Comparison of ENCODE assay signal across 8 cellular contexts in the genomic region with DNA sequence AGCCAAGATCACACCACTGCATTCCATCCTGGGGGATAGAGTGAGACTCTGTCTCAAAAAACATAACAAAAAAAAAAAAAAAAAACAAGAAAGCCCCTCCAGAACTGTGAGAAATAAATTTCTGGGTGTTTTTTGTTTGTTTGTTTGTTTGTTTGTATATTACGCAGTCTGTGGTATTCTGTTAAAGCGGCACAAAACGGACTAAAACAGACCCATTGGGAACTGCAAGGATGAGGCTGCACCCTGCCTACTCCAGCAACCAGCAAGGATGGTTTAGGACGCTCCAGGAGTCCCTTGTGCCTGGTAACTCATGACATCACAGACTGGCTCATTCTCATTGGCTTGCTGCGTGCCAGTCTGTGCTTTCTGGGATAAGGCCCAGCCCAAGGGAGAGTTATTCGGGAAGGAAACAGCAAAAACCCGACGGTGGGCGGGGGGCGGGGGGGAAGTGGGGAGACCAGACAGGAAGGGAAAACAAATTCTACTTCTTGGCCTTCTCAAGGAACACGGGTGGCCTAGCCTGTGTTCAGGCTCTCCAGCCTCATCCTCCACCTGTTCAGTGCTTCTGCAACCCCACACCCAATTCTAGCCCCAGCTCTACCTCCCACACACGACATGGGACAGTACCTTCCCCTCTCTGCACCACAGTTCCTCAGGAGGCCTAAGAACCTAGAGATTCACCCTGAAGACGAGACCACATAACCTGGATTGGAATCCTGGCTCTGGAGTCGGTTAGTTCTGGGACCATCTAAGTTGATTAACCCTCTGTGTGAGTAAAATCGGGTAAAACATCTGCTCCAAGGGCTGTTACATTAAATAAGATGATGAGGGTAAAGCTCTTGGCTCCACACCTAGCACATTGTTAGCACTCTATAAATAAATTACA. TPM values are rescaled to one million over a fixed set of nuclear protein-coding genes. Genes with fewer than 3 reads are reported as not detected.
A peak's percentile ranks its signal among the peaks of the same experiment; 100 is the strongest.
DNase-seq lines count a peak whose midpoint lies in the region; ATAC-seq, FAIRE-seq and TF ChIP-seq lines count a peak whose summit lies in the region.

No MANE protein-coding gene starts in this region.

- H3K79me2 ChIP-seq in OCI-LY7 (ENCODE audit: insufficient read depth, low read depth, low read length), result peaks cover 69% of the 10 kb centered on the region

- H3K27ac ChIP-seq in OCI-LY7 (ENCODE audit: low read depth, low read length, poor library complexity, severe bottlenecking) (peak overlapping the region; percentile 97), aorta (ENCODE audit: low read depth in 1 of 2, low read length in 2 of 2) (peak overlapping the region in 1 of 2 donors; percentile 78)

- intact Hi-C loops in OCI-LY7 (cut with micrococcal nuclease; ENCODE audit: unreplicated experiment), result loop anchor here (1.0 to 5.0 kb wide), 2 partner anchors 26 to 742 kb away; no protein-coding TSS in a partner anchor
- intact Hi-C loops in aorta (cut with DNase I), result no loop called here

- BruUV-seq in OCI-LY7 (replicated peaks; lab: Mats Ljungman, UMichigan), result no TSS peak

- TF ChIP-seq CTCF in OCI-LY7 (conservative IDR thresholded peaks at IDR 0.05; ENCODE audit: low read length) (no peak), nephron progenitor cell (IDR thresholded peaks at IDR 0.05) (no peak)

- no peaks in the 10 kb centered on the region for H3K27me3 ChIP-seq in aorta (ENCODE audit: control insufficient read depth in 1 of 2, insufficient read depth in 2 of 2, low read length in 1 of 2)

- H3K9me2 ChIP-seq in OCI-LY7 (ENCODE audit: insufficient read depth, low read length), result no peaks in the 10 kb centered on the region

- H3K4me3 ChIP-seq in OCI-LY7 (ENCODE audit: low read depth, low read length, poor library complexity, severe bottlenecking), result peak overlapping the region; percentile 99
- H3K4me3 ChIP-seq in aorta (ENCODE audit: low read length in 2 of 2), result no peak overlapping the region

- 7 to 8% methylated on average over 15 of the region's 15 CpGs for WGBS in aorta, 2 donors

- H4K20me1 ChIP-seq in OCI-LY7 (ENCODE audit: insufficient read depth, low read length), result peaks cover 29% of the 10 kb centered on the region

- DNase-seq in DMS153 (lab: John Stamatoyannopoulos, UW), result peak; percentile 49
- peak; percentile 84 for DNase-seq in OCI-LY7 (ENCODE audit: low spot score)
- peak; percentile 73 for DNase-seq in activated naive CD4-positive, alpha-beta T cell treated with anti-CD3 and anti-CD28 coated beads, Interleukin-2, amount 10 ng/mL, durations not matched to agents 7 days and 5 days
- DNase-seq in frontal cortex (ENCODE audit: low spot score in 2 of 2), result peak; percentile 69 to 90
- peak; percentile 77 for DNase-seq in nephron progenitor cell
- DNase-seq in aorta, result peak; percentile 82 to 88

- ATAC-seq in GM21447 (IDR thresholded peaks at IDR 0.05; ENCODE audit: unreplicated experiment) (peak; percentile 34), aorta (ENCODE audit: low FRiP score) (peak; percentile 92)

- H3K9me3 ChIP-seq in OCI-LY7 (ENCODE audit: low read length) (no peaks in the 10 kb centered on the region), aorta (ENCODE audit: control insufficient read depth, low read length) (no peaks in the 10 kb centered on the region)

- H3K4me1 Mint-ChIP-seq in IgD-negative memory B cell (peaks cover 25 to 31% (median 27%) of the 10 kb centered on the region in 3 donors), nephron progenitor cell (peaks cover 41% of the 10 kb centered on the region)
- peaks cover 46% of the 10 kb centered on the region for H3K4me1 Mint-ChIP-seq in activated naive CD4-positive, alpha-beta T cell treated with anti-CD3 and anti-CD28 coated beads, Interleukin-2, amount 10 ng/mL, durations not matched to agents 7 days and 5 days

- H3K27ac Mint-ChIP-seq in IgD-negative memory B cell, result peak overlapping the region; percentile 100
- peak overlapping the region; percentile 99 for H3K27ac Mint-ChIP-seq in activated naive CD4-positive, alpha-beta T cell treated with anti-CD3 and anti-CD28 coated beads, Interleukin-2, amount 10 ng/mL, durations not matched to agents 7 days and 5 days
- peak overlapping the region; percentile 41 for H3K27ac Mint-ChIP-seq in nephron progenitor cell

- H3K36me3 Mint-ChIP-seq in IgD-negative memory B cell (peaks cover 40% of the 10 kb centered on the region), nephron progenitor cell (ENCODE audit: low read depth) (no peaks in the 10 kb centered on the region)
- H3K36me3 Mint-ChIP-seq in activated naive CD4-positive, alpha-beta T cell treated with anti-CD3 and anti-CD28 coated beads, Interleukin-2, amount 10 ng/mL, durations not matched to agents 7 days and 5 days, result peaks cover 26% of the 10 kb centered on the region

- H3K4me1 ChIP-seq in OCI-LY7 (ENCODE audit: insufficient read depth, low read length, poor library complexity, severe bottlenecking) (peaks cover 71% of the 10 kb centered on the region), aorta (ENCODE audit: control insufficient read depth in 1 of 2, insufficient read depth in 2 of 2, low read length in 2 of 2) (no peaks in the 10 kb centered on the region)

- H3K9me3 Mint-ChIP-seq in IgD-negative memory B cell (peaks cover 0 to 3% (median 0%) of the 10 kb centered on the region in 3 donors), nephron progenitor cell (no peaks in the 10 kb centered on the region)
- no peaks in the 10 kb centered on the region for H3K9me3 Mint-ChIP-seq in activated naive CD4-positive, alpha-beta T cell treated with anti-CD3 and anti-CD28 coated beads, Interleukin-2, amount 10 ng/mL, durations not matched to agents 7 days and 5 days

- H3K27me3 Mint-ChIP-seq in IgD-negative memory B cell, result peaks cover 4% of the 10 kb centered on the region
- no peaks in the 10 kb centered on the region for H3K27me3 Mint-ChIP-seq in activated naive CD4-positive, alpha-beta T cell treated with anti-CD3 and anti-CD28 coated beads, Interleukin-2, amount 10 ng/mL, durations not matched to agents 7 days and 5 days
- H3K27me3 Mint-ChIP-seq in nephron progenitor cell (ENCODE audit: low read depth, poor library complexity), result peaks cover 1% of the 10 kb centered on the region

- peak overlapping the region; percentile 94 for H3K4me2 ChIP-seq in OCI-LY7 (ENCODE audit: low read length)

- POLR2A ChIA-PET in OCI-LY7 (lab: Charles Lee), result interaction anchor here (0.5 to 5.1 kb wide), 15 partner anchors 10 to 741 kb away, joined by 3 to 38 read pairs (median 6); a partner anchor contains a TSS

- CTCF ChIA-PET in OCI-LY7 (lab: Charles Lee; ENCODE audit: unreplicated experiment), result interaction anchor here (0.5 to 2.0 kb wide), 5 partner anchors 9 to 1523 kb away, joined by 3 to 7 read pairs (median 5); no protein-coding TSS in a partner anchor
- CTCF ChIA-PET in activated naive CD4-positive, alpha-beta T cell treated with anti-CD3 and anti-CD28 coated beads, Interleukin-2, amount 10 ng/mL, durations not matched to agents 7 days and 5 days (lab: Charles Lee), result interaction anchor here (0.8 to 5.4 kb wide), 4 partner anchors 11 to 41 kb away, joined by 3 to 31 read pairs (median 10); no protein-coding TSS in a partner anchor

- no peak overlapping the region for H2AFZ ChIP-seq in OCI-LY7 (ENCODE audit: low read length)

- FAIRE-seq in frontal cortex (lab: Jason Lieb, UNC), result no peak

- H3K36me3 ChIP-seq in OCI-LY7 (ENCODE audit: insufficient read depth, low read length) (peaks cover 76% of the 10 kb centered on the region), aorta (ENCODE audit: control insufficient read depth in 1 of 2, insufficient read depth in 2 of 2, low read length in 1 of 2) (no peaks in the 10 kb centered on the region)

- H3K4me3 Mint-ChIP-seq in IgD-negative memory B cell, result peak overlapping the region; percentile 97 to 100 (median 100)
- H3K4me3 Mint-ChIP-seq in activated naive CD4-positive, alpha-beta T cell treated with anti-CD3 and anti-CD28 coated beads, Interleukin-2, amount 10 ng/mL, durations not matched to agents 7 days and 5 days, result peak overlapping the region; percentile 94
- peak overlapping the region; percentile 67 for H3K4me3 Mint-ChIP-seq in nephron progenitor cell

RNA-seq across cellular contexts. Expression of a gene that starts 2.8 kb away (rescaled TPM):
- 29,718 TPM for polyA plus RNA-seq in IgD-negative memory B cell
- total RNA-seq in OCI-LY7 (2014; rRNA removed; shearing (Covaris generic)), result 2,446 and 3,686 TPM in 2 replicates
- total RNA-seq in OCI-LY7 (2022), result 1,759 and 1,769 TPM in 2 replicates
- 3.3 TPM for total RNA-seq in frontal cortex
- 1,000 to 10,000 TPM in 1 of 2 donors, 100 to 1,000 TPM in 1; 677 to 1,639 TPM for total RNA-seq in aorta
- polyA plus RNA-seq in aorta, result 100 to 1,000 TPM; 114 to 361 TPM

RNA-seq across cellular contexts. Expression of a gene that starts 39.7 kb away (rescaled TPM):
- polyA plus RNA-seq in IgD-negative memory B cell (7,694 TPM), aorta (1,000 to 10,000 TPM; 3,586 to 6,043 TPM)
- total RNA-seq in OCI-LY7 (2014; rRNA removed; shearing (Covaris generic)), result 2,281 and 2,351 TPM in 2 replicates
- total RNA-seq in OCI-LY7 (2022) (2,284 and 2,304 TPM in 2 replicates), frontal cortex (3,224 TPM), aorta (1,000 to 10,000 TPM; 1,419 to 1,480 TPM)

RNA-seq across cellular contexts. Expression of a gene that starts 52.4 kb away (rescaled TPM):
- polyA plus RNA-seq in IgD-negative memory B cell (26.4 TPM), aorta (10 to 100 TPM in 1 of 2 donors, 1 to 10 TPM in 1; 8.0 to 31.9 TPM)
- total RNA-seq in OCI-LY7 (2014; rRNA removed; shearing (Covaris generic)), result 61.3 and 62.9 TPM in 2 replicates
- total RNA-seq in OCI-LY7 (2022) (104 and 108 TPM in 2 replicates), frontal cortex (9.4 TPM), aorta (10 to 100 TPM; 26.2 to 27.8 TPM)

Comparison
In these comparisons a context has a peak if more than half of its experiments do, and no peak if none do; other contexts are left out.
1. H3K27ac Mint-ChIP-seq: peak in every context shown above with its lines; median percentile 100 in IgD-negative memory B cell; 99 in activated naive CD4-positive, alpha-beta T cell treated with anti-CD3 and anti-CD28 coated beads, Interleukin-2, amount 10 ng/mL, durations not matched to agents 7 days and 5 days; 41 in nephron progenitor cell.
2. RNA of a gene that starts 2.8 kb away (total RNA-seq): 1,759 to 3,686 TPM in OCI-LY7 and 677 to 1,639 TPM in aorta; 3.3 TPM in frontal cortex (single experiment); every median in the first group is over 100 times any median in the second.
3. Peak in every context shown above with its lines, with median percentiles within 50 percentile points of each other: DNase-seq and H3K4me3 Mint-ChIP-seq.